In the genomic region with DNA sequence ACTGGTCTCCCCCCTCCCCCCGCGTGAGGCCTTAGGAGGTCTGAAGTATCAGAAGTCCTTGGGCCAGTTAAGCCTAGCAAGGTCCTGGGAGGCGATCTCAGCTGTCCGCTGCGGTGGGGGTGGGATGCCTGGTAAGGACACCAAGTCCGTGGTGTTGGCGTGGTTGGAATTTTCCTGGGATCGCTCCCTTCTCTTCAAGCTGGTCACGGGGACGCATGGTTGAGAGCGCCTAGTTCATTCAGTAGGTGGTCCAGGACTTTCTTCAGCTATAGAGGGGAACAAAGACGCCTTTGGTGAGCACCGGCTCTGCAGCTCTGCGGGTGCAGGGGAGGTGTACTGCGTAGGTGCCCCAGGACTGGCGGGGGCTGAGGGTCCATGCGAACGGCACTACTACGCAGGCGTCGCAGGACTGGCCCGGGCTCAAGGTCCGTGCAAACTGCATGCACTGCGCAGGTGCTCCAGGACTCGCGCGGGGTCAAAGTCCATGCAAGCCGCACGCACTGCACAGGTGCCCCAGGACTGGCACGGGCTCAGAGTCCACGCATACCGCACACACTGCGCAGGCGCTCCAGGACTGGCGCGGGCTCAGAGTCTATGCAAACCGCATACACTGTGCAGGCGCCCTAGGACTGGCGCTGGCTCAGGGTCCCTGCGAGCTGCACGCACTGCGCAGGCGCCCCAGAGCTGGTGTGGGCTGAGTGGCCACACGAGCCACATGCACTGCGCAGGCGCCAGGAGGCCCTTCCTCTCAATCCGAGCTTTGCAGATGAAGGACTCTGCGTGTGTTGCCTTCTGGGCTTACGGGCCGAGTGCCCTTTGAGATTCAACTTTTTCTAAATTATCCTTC, we compare ENCODE assay signal across 8 cellular contexts. TPM values are rescaled to one million over a fixed set of nuclear protein-coding genes. Genes with fewer than 3 reads are reported as not detected.
A peak's percentile ranks its signal among the peaks of the same experiment; 100 is the strongest.
DNase-seq lines count a peak whose midpoint lies in the region; ATAC-seq, FAIRE-seq and TF ChIP-seq lines count a peak whose summit lies in the region.

No MANE protein-coding gene starts in this region.

- H3K36me3 Mint-ChIP-seq in CD14-positive monocyte = peaks cover 7 to 8% of the 10 kb centered on the region in 2 donors

- ATAC-seq in GM12878 (peak; percentile 79), HG03025 (IDR thresholded peaks at IDR 0.05; ENCODE audit: low FRiP score, unreplicated experiment) (no peak), GM18505 (IDR thresholded peaks at IDR 0.05; ENCODE audit: unreplicated experiment) (no peak)

- H3K4me3 Mint-ChIP-seq in CD14-positive monocyte = peak overlapping the region; percentile 73 to 84

- no peak overlapping the region for H3K9ac ChIP-seq in GM12878 (ENCODE audit: control insufficient read depth, insufficient read depth, low read length)

- H3K36me3 ChIP-seq in GM12878 (ENCODE audit: control insufficient read depth in 2 of 2, insufficient read depth in 2 of 2, low read length in 1 of 2) = no peaks in the 10 kb centered on the region

- in situ Hi-C loops in GM12878 (cut with MboI) = loop anchor here (5.0 kb wide), 1 partner anchor 203 kb away; a partner anchor contains a TSS

- peaks cover 31% of the 10 kb centered on the region for H3K4me1 Mint-ChIP-seq in CD14-positive monocyte

- H3K79me2 ChIP-seq in GM12878 (ENCODE audit: control insufficient read depth, insufficient read depth, low read length) = peaks cover 17% of the 10 kb centered on the region

- TF ChIP-seq POLR2A in GM12878 (IDR thresholded peaks at IDR 0.05; ENCODE audit: low read depth, low read length) = no peak; the same call in 1 of the 2 replicates
- no peak for TF ChIP-seq POLR2A in GM18505 (IDR thresholded peaks at IDR 0.05; ENCODE audit: borderline replicate concordance, extremely low read depth, insufficient read depth, insufficient read length)

- WGBS in GM12878 (ENCODE audit: insufficient coverage, insufficient replicate concordance, low lambda C conversion rate, missing lambda C conversion rate) = 96% methylated on average over 50 of the region's 50 CpGs

- H3K9me3 Mint-ChIP-seq in CD14-positive monocyte = no peaks in the 10 kb centered on the region

- POLR2A ChIA-PET in GM12878 (lab: Charles Lee) = no interaction called here

- DNase-seq in CD14-positive monocyte (ENCODE audit: low spot score) (peak; percentile 62), HUDEP-2 (lab: John Stamatoyannopoulos, UW; ENCODE audit: unreplicated experiment in 76 of 76) (peak in 53 of 76 experiments; percentile 14 to 75 (median 47)), T1000 (lab: John Stamatoyannopoulos, UW) (peak; percentile 67), GM12878 (ENCODE audit: low read depth, low spot score) (no peak), islet precursor cell (peak; percentile 55)
- DNase-seq in stimulated activated CD4-positive, alpha-beta T cell treated with anti-CD3 and anti-CD28 coated beads, Interleukin-12 subunit alpha, Interleukin-12 subunit beta, amount 100 ng/mL, for 48 hours (ENCODE audit: low read depth in 2 of 3, low spot score in 1 of 3) = peak in 2 of 3 donors; percentile 54 to 61

- no peaks in the 10 kb centered on the region for H3K9me3 ChIP-seq in GM12878 (replicated peaks; ENCODE audit: control insufficient read depth, insufficient read depth, low read length)

- H3K4me2 ChIP-seq in GM12878 (ENCODE audit: control insufficient read depth, insufficient read depth) = peak overlapping the region; percentile 91

- no peak for FAIRE-seq in GM12878 (lab: Jason Lieb, UNC)

- TF ChIP-seq EP300 in GM12878 (IDR thresholded peaks at IDR 0.05; ENCODE audit: borderline replicate concordance in 1 of 2, control insufficient read depth in 1 of 2, low read depth in 2 of 2, low read length in 2 of 2) = no peak

- no peak for TF ChIP-seq RAD21 in GM12878 (IDR thresholded peaks at IDR 0.05; ENCODE audit: insufficient read depth, low read depth, low read length)

- H4K20me1 ChIP-seq in GM12878 (ENCODE audit: control insufficient read depth, insufficient read depth) = no peaks in the 10 kb centered on the region

- RAD21 ChIA-PET in GM12878 (lab: Charles Lee; ENCODE audit: unreplicated experiment) = interaction anchor here (0.7 to 1.0 kb wide), 3 partner anchors 10 to 58 kb away, joined by 3 to 4 read pairs (median 3); no protein-coding TSS in a partner anchor

- no peak overlapping the region for H3K27ac ChIP-seq in GM12878 (ENCODE audit: control insufficient read depth, insufficient read depth)

- peak overlapping the region; percentile 45 to 76 (median 59) for H3K27ac Mint-ChIP-seq in CD14-positive monocyte

- peak overlapping the region; percentile 72 for H2AFZ ChIP-seq in GM12878 (ENCODE audit: control insufficient read depth, low read depth, low read length)

- SMC1A ChIA-PET in GM12878 (lab: Charles Lee; ENCODE audit: uncharacterized antibody, unreplicated experiment) = no interaction called here

- intact Hi-C loops in CD14-positive monocyte (cut with micrococcal nuclease) (loop anchor here (5.0 kb wide), 3 partner anchors 38 to 73 kb away; a partner anchor contains a TSS), GM12878 (cut with micrococcal nuclease; ENCODE audit: unreplicated experiment) (loop anchor here (5.0 kb wide), 2 partner anchors 73 to 203 kb away; a partner anchor contains a TSS)

- peaks cover 13% of the 10 kb centered on the region for H3K4me1 ChIP-seq in GM12878 (ENCODE audit: control insufficient read depth, insufficient read depth, low read length)

- CTCF ChIA-PET in GM12878 (lab: Yijun Ruan, JAX) = interaction anchor here (1.0 kb wide), 2 partner anchors 205 to 208 kb away, joined by 3 read pairs; no protein-coding TSS in a partner anchor

- H3K27me3 ChIP-seq in GM12878 (replicated peaks in 1 of 2; ENCODE audit: control insufficient read depth in 2 of 2, insufficient read depth in 2 of 2, low read length in 1 of 2) = no peaks in the 10 kb centered on the region

- peaks cover 0 to 2% (median under 1%) of the 10 kb centered on the region in 3 donors for H3K27me3 Mint-ChIP-seq in CD14-positive monocyte (ENCODE audit: low read depth in 3 of 3)

- BruUV-seq in GM12878 (replicated peaks; lab: Mats Ljungman, UMichigan) = no TSS peak

- no peak for TF ChIP-seq CTCF in CD14-positive monocyte (IDR thresholded peaks at IDR 0.05)
- no peak for TF ChIP-seq CTCF in GM12878 (IDR thresholded peaks at IDR 0.05 in 2 of 3, conservative IDR thresholded peaks at IDR 0.05 in 1 of 3; ENCODE audit: control insufficient read depth in 2 of 3, extremely low read depth in 1 of 3, insufficient read depth in 1 of 3, low read depth in 3 of 3, low read length in 3 of 3)

- H3K4me3 ChIP-seq in GM12878 = peak overlapping the region; percentile 55; the same call in 1 of the 2 replicates

TF ChIP-seq in GM12878, 131 proteins besides CTCF, POLR2A, EP300 and RAD21 (continues in another document):
- TF ChIP-seq HDGF (IDR thresholded peaks at IDR 0.05) = peak; percentile 31; the same call in 1 of the 2 replicates
- no peak for TF ChIP-seq RFX5 (IDR thresholded peaks at IDR 0.05; ENCODE audit: low read depth, low read length)
- TF ChIP-seq, protein P1, sequence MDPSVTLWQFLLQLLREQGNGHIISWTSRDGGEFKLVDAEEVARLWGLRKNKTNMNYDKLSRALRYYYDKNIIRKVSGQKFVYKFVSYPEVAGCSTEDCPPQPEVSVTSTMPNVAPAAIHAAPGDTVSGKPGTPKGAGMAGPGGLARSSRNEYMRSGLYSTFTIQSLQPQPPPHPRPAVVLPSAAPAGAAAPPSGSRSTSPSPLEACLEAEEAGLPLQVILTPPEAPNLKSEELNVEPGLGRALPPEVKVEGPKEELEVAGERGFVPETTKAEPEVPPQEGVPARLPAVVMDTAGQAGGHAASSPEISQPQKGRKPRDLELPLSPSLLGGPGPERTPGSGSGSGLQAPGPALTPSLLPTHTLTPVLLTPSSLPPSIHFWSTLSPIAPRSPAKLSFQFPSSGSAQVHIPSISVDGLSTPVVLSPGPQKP (IDR thresholded peaks at IDR 0.05; ENCODE audit: low read depth, low read length) = no peak
- TF ChIP-seq, protein P2, sequence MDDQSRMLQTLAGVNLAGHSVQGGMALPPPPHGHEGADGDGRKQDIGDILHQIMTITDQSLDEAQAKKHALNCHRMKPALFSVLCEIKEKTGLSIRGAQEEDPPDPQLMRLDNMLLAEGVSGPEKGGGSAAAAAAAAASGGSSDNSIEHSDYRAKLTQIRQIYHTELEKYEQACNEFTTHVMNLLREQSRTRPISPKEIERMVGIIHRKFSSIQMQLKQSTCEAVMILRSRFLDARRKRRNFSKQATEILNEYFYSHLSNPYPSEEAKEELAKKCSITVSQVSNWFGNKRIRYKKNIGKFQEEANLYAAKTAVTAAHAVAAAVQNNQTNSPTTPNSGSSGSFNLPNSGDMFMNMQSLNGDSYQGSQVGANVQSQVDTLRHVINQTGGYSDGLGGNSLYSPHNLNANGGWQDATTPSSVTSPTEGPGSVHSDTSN (IDR thresholded peaks at IDR 0.05; ENCODE audit: insufficient replicate concordance, low read depth, low read length) = no peak
- peak; percentile 76 for TF ChIP-seq IKZF1 (conservative IDR thresholded peaks at IDR 0.05)
- no peak for TF ChIP-seq BMI1 (IDR thresholded peaks at IDR 0.05; ENCODE audit: borderline replicate concordance)
- TF ChIP-seq ATF7 (IDR thresholded peaks at IDR 0.05; ENCODE audit: low read depth) = no peak

RNA-seq across cellular contexts. Expression of a gene that starts 36.6 kb away (rescaled TPM):
- polyA plus RNA-seq in CD14-positive monocyte = 10 to 100 TPM; 59.8 to 72.7 TPM
- 120 and 129 TPM in 2 replicates for total RNA-seq in GM12878 (2013; cell fraction: nucleolus; rRNA removed)
- total RNA-seq in GM12878 (2014; rRNA removed) = 291 and 361 TPM in 2 replicates
- 387 and 399 TPM in 2 replicates for total RNA-seq in GM12878 (2014; rRNA removed; fragmentation: Illumina TruSeq; extraction: Trizol)
- 402 and 405 TPM in 2 replicates for total RNA-seq in GM12878 (2021)
- 186 TPM for polyA plus RNA-seq in GM12878 (2011; ENCODE audit: low read depth)
- 405 and 664 TPM in 2 replicates for polyA plus RNA-seq in GM12878 (2011; rRNA removed)
- polyA plus RNA-seq in GM12878 (2011; cell fraction: cytosol; rRNA removed) = 134 and 136 TPM in 2 replicates
- 237 and 268 TPM in 2 replicates for polyA plus RNA-seq in GM12878 (2011; cell fraction: nucleus; rRNA removed)
- polyA plus RNA-seq in GM12878 (2012) = 278 and 290 TPM in 2 replicates
- 394 and 537 TPM in 2 replicates for polyA plus RNA-seq in GM12878 (2014; fragmentation: Illumina TruSeq; extraction: Trizol)
- polyA plus RNA-seq in GM12878 (2014; fragmentation: Nextera tagmentation; extraction: Ambion mirVana) = 100 to 1,000 TPM; 120 to 352 TPM
- polyA plus RNA-seq in GM12878 (2014; rRNA removed) = 338 and 391 TPM in 2 replicates
- polyA plus RNA-seq in GM12878 (2016; fragmentation: Nextera tagmentation; extraction: Ambion mirVana) = 100 to 1,000 TPM; 734 to 798 TPM
- 71.1 and 104 TPM in 2 replicates for polyA minus RNA-seq in GM12878 (2011; rRNA and poly(A)+ RNA removed)
- polyA minus RNA-seq in GM12878 (2011; cell fraction: cytosol; rRNA and poly(A)+ RNA removed) = 59.6 and 68.7 TPM in 2 replicates
- polyA minus RNA-seq in GM12878 (2011; cell fraction: nucleus; rRNA and poly(A)+ RNA removed) = 45.6 and 55.5 TPM in 2 replicates
